ENCODE assay signal across 31 cellular contexts in the genomic region with DNA sequence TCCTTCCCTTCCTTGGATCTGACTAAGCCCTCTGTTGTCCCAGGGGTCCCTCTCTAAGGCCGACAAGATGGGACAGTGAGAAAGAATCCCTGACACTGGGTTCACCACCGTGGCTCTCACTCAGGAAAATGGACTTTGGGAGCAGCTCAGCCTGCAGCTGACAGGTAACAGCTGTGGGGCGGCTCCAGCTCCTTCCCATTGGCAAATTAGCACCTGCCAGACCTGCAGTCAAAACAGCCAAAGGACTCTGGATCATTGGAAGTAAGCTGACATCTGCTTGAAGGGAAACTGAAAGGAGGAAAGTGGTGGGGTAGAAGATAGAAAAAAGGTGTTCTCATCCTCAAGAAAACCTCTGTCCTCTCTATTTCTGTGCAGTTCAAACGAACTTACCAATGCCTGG. TPM values are rescaled to one million over a fixed set of nuclear protein-coding genes. Genes with fewer than 3 reads are reported as not detected.
"Had no signal": no experiment of that assay in that cellular context is flagged by ENCODE, and none has a peak within 500 bp of the region (broad histone marks: within the 10 kb centered on the region; RNA-seq: fewer than 3 reads in every experiment).

No MANE protein-coding gene starts in this region.

- H3K27me3 ChIP-seq: esophagus muscularis mucosa, heart right ventricle, left lung, neutrophil, ovary, right lobe of liver, uterus had no signal

- H3K4me1 Mint-ChIP-seq: activated naive CD4-positive, alpha-beta T cell treated with anti-CD3 and anti-CD28 coated beads, Interleukin-2, amount 50 U/mL, for 24 hours; activated naive CD8-positive, alpha-beta T cell treated with anti-CD3 and anti-CD28 coated beads, Interleukin-2, amount 50 U/mL, for 24 hours had no signal

- H3K27me3 Mint-ChIP-seq: activated CD8-positive, alpha-beta T cell treated with anti-CD3 and anti-CD28 coated beads for 36 hours; activated naive CD4-positive, alpha-beta T cell treated with anti-CD3 and anti-CD28 coated beads, Interleukin-2, amount 50 U/mL, for 24 hours; activated naive CD8-positive, alpha-beta T cell treated with anti-CD3 and anti-CD28 coated beads, Interleukin-2, amount 50 U/mL, for 24 hours; natural killer cell treated with Interleukin-12 subunit alpha and Interleukin-12 subunit beta and Interleukin-15 and Interleukin-18, amount 100 ng/mL, for 72 hours; progenitor cell of endocrine pancreas; stimulated activated naive CD8-positive, alpha-beta T cell treated with anti-CD3 and anti-CD28 coated beads, Interleukin-15, Interleukin-2, amounts not matched to agents 100 ng/mL and 50 ng/mL, for 24 hours had no signal

- H3K27ac ChIP-seq: esophagus muscularis mucosa, foreskin keratinocyte, heart right ventricle, left lung, lower lobe of right lung, neutrophil, ovary, right lobe of liver, thoracic aorta, uterus had no signal

- H3K4me3 ChIP-seq: esophagus muscularis mucosa, heart right ventricle, left lung, lower lobe of right lung, ovary, right lobe of liver, thoracic aorta, uterus had no signal

- H3K36me3 Mint-ChIP-seq: natural killer cell treated with Interleukin-12 subunit alpha and Interleukin-12 subunit beta and Interleukin-15 and Interleukin-18, amount 100 ng/mL, for 72 hours; WTC11 had no signal

- H3K9me3 ChIP-seq: esophagus muscularis mucosa, heart right ventricle, left lung, lower lobe of right lung, neutrophil, ovary, right lobe of liver, thoracic aorta, uterus had no signal

- DNase-seq: activated CD4-positive, alpha-beta T cell treated with anti-CD3 and anti-CD28 coated beads for 1 hour; activated CD4-positive, alpha-beta T cell treated with anti-CD3 and anti-CD28 coated beads, Interleukin-2, amount 50 U/mL, for 1 hour; activated CD8-positive, alpha-beta T cell treated with anti-CD3 and anti-CD28 coated beads for 36 hours; activated naive CD8-positive, alpha-beta T cell treated with anti-CD3 and anti-CD28 coated beads, Interleukin-2, amount 50 U/mL, for 24 hours; activated T-cell treated with anti-CD3 and anti-CD28 coated beads, Interleukin-2, amount 50 U/mL, for 48 hours; amygdala; central memory CD4-positive, alpha-beta T cell; foreskin keratinocyte; heart right ventricle; kidney glomerular epithelial cell; left lung; lower lobe of right lung; mesendoderm; ovary; right lobe of liver; stimulated activated CD4-positive, alpha-beta T cell treated with anti-CD3 and anti-CD28 coated beads, Interleukin-12 subunit alpha, Interleukin-12 subunit beta, amount 100 ng/mL, for 4 hours; stimulated activated CD4-positive, alpha-beta T cell treated with anti-CD3 and anti-CD28 coated beads, Interleukin-4, amount 100 ng/mL, for 1 hour; T-helper 2 cell; trophoblast cell; uterus had no signal

- H3K4me1 ChIP-seq: left lung, lower lobe of right lung, right lobe of liver, uterus had no signal

- H3K36me3 ChIP-seq: esophagus muscularis mucosa, heart right ventricle, left lung, lower lobe of right lung, neutrophil, ovary, right lobe of liver, thoracic aorta, uterus had no signal

- H3K9me3 Mint-ChIP-seq: activated CD8-positive, alpha-beta T cell treated with anti-CD3 and anti-CD28 coated beads for 36 hours; activated naive CD4-positive, alpha-beta T cell treated with anti-CD3 and anti-CD28 coated beads, Interleukin-2, amount 50 U/mL, for 24 hours; activated naive CD8-positive, alpha-beta T cell treated with anti-CD3 and anti-CD28 coated beads, Interleukin-2, amount 50 U/mL, for 24 hours; activated T-helper 2 cell treated with anti-CD3 and anti-CD28 coated beads, Interferon-gamma antibody, Interleukin-2, Interleukin-4, amounts not matched to agents 10 μg/mL and 5 μg/mL and 100 μg/mL, durations not matched to agents 14 hours and 24 hours and 36 hours; natural killer cell treated with Interleukin-12 subunit alpha and Interleukin-12 subunit beta and Interleukin-15 and Interleukin-18, amount 100 ng/mL, for 72 hours; stimulated activated naive CD8-positive, alpha-beta T cell treated with anti-CD3 and anti-CD28 coated beads, Interleukin-15, Interleukin-2, amounts not matched to agents 100 ng/mL and 50 ng/mL, for 24 hours; WTC11 had no signal

- H3K4me3 Mint-ChIP-seq: activated CD8-positive, alpha-beta T cell treated with anti-CD3 and anti-CD28 coated beads for 36 hours; activated naive CD4-positive, alpha-beta T cell treated with anti-CD3 and anti-CD28 coated beads, Interleukin-2, amount 50 U/mL, for 24 hours; activated naive CD8-positive, alpha-beta T cell treated with anti-CD3 and anti-CD28 coated beads, Interleukin-2, amount 50 U/mL, for 24 hours; natural killer cell treated with Interleukin-12 subunit alpha and Interleukin-12 subunit beta and Interleukin-15 and Interleukin-18, amount 100 ng/mL, for 72 hours; stimulated activated naive CD8-positive, alpha-beta T cell treated with anti-CD3 and anti-CD28 coated beads, Interleukin-15, Interleukin-2, amounts not matched to agents 100 ng/mL and 50 ng/mL, for 24 hours; WTC11 had no signal

- ATAC-seq: activated CD8-positive, alpha-beta T cell treated with anti-CD3 and anti-CD28 coated beads for 36 hours; activated naive CD8-positive, alpha-beta T cell treated with anti-CD3 and anti-CD28 coated beads, Interleukin-2, amount 50 U/mL, for 24 hours; foreskin keratinocyte; heart right ventricle; left lung; lower lobe of right lung; natural killer cell treated with Interleukin-12 subunit alpha and Interleukin-12 subunit beta and Interleukin-15 and Interleukin-18, amount 100 ng/mL, for 72 hours; right lobe of liver; WTC11 had no signal

- H3K27ac Mint-ChIP-seq: activated CD8-positive, alpha-beta T cell treated with anti-CD3 and anti-CD28 coated beads for 36 hours; activated naive CD4-positive, alpha-beta T cell treated with anti-CD3 and anti-CD28 coated beads, Interleukin-2, amount 50 U/mL, for 24 hours; activated naive CD8-positive, alpha-beta T cell treated with anti-CD3 and anti-CD28 coated beads, Interleukin-2, amount 50 U/mL, for 24 hours; activated T-helper 2 cell treated with anti-CD3 and anti-CD28 coated beads, Interferon-gamma antibody, Interleukin-2, Interleukin-4, amounts not matched to agents 10 μg/mL and 5 μg/mL and 100 μg/mL, durations not matched to agents 14 hours and 24 hours and 36 hours; natural killer cell treated with Interleukin-12 subunit alpha and Interleukin-12 subunit beta and Interleukin-15 and Interleukin-18, amount 100 ng/mL, for 72 hours; progenitor cell of endocrine pancreas; stimulated activated naive CD8-positive, alpha-beta T cell treated with anti-CD3 and anti-CD28 coated beads, Interleukin-15, Interleukin-2, amounts not matched to agents 100 ng/mL and 50 ng/mL, for 24 hours; WTC11 had no signal

RNA-seq across cellular contexts. Expression of a gene that starts 53.5 kb away (rescaled TPM):
- total RNA-seq: activated T-helper 2 cell treated with anti-CD3 and anti-CD28 coated beads, Interferon-gamma antibody, Interleukin-2, Interleukin-4, amounts not matched to agents 10 μg/mL and 5 μg/mL and 100 μg/mL, durations not matched to agents 14 hours and 24 hours and 36 hours; foreskin keratinocyte; myocyte; natural killer cell treated with Interleukin-12 subunit alpha and Interleukin-12 subunit beta and Interleukin-15 and Interleukin-18, amount 100 ng/mL, for 72 hours; renal cortical epithelial cell had no signal
- polyA plus RNA-seq: foreskin keratinocyte had no signal
